1 cellular context compared by ENCODE assay signal in genomic region chr3:67998222-67998760, GRCh38.
TF ChIP-seq lines count a peak whose summit lies in the region.

No MANE protein-coding gene starts in this region.

TF ChIP-seq in WTC11, 78 proteins besides CTCF, POLR2A, EP300 and RAD21 (continued from another document):
- TF ChIP-seq NFYB (CRISPR knock-in tag; conservative IDR thresholded peaks at IDR 0.05; ENCODE audit: low read depth), result no peak
- TF ChIP-seq, protein P1, sequence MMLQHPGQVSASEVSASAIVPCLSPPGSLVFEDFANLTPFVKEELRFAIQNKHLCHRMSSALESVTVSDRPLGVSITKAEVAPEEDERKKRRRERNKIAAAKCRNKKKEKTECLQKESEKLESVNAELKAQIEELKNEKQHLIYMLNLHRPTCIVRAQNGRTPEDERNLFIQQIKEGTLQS (CRISPR knock-in tag; conservative IDR thresholded peaks at IDR 0.05), result no peak
